24 cellular contexts compared by ENCODE assay signal in the genomic region with DNA sequence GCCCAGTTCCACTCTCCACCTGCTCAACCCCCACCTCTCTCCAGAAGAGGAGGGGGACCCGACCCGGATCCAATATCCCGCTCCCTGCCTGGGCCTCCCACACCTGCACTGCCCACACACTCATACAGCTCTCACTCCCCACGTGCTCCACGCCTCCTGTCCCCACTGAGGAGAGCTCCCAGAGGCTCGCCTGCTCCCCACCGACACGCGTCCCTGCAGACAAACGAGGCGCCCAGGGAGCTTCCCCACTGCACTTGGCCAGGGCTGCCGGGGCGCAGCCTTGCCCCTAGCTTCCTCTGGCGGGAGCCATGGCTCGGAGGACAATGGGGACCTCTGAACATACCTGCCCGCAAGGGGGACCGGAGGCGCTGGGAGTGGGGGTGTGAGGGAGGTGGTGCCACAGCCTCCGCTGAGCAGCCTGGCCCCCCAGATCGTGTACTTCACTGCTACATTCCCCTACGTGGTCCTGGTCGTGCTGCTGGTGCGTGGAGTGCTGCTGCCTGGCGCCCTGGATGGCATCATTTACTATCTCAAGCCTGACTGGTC. TPM values are rescaled to one million over a fixed set of nuclear protein-coding genes. Genes with fewer than 3 reads are reported as not detected.
"Had no signal": no experiment of that assay in that cellular context is flagged by ENCODE, and none has a peak within 500 bp of the region (broad histone marks: within the 10 kb centered on the region; RNA-seq: fewer than 3 reads in every experiment).

No MANE protein-coding gene starts in this region.

- H3K4me1 ChIP-seq: right atrium auricular region, testis had no signal

- H3K27me3 Mint-ChIP-seq: activated naive CD8-positive, alpha-beta T cell treated with anti-CD3 and anti-CD28 coated beads, Interleukin-2, amount 10 ng/mL, durations not matched to agents 7 days and 5 days; central memory CD8-positive, alpha-beta T cell; memory B cell had no signal

- H3K9me3 ChIP-seq: esophagus squamous epithelium, left ventricle myocardium inferior, mucosa of descending colon, right atrium auricular region, testis, upper lobe of left lung had no signal

- H3K36me3 ChIP-seq: brain microvascular endothelial cell, left ventricle myocardium inferior had no signal

- H3K4me3 ChIP-seq: esophagus squamous epithelium, left ventricle myocardium inferior, mucosa of descending colon, right atrium auricular region, testis, upper lobe of left lung had no signal

- H3K27me3 ChIP-seq: brain microvascular endothelial cell, esophagus squamous epithelium, right atrium auricular region, testis, upper lobe of left lung had no signal

- H3K27ac ChIP-seq: brain microvascular endothelial cell, esophagus squamous epithelium, testis, upper lobe of left lung had no signal

- H3K27ac Mint-ChIP-seq: activated B cell treated with CpG ODN at 0.5 μM for 24 hours; activated CD8-positive, alpha-beta T cell treated with anti-CD3 and anti-CD28 coated beads for 36 hours; activated naive CD8-positive, alpha-beta T cell treated with anti-CD3 and anti-CD28 coated beads, Interleukin-2, amount 10 ng/mL, durations not matched to agents 7 days and 5 days; memory B cell; naive thymus-derived CD4-positive, alpha-beta T cell had no signal

- H3K4me1 Mint-ChIP-seq: activated B cell treated with CpG ODN at 0.5 μM for 24 hours; activated naive CD8-positive, alpha-beta T cell treated with anti-CD3 and anti-CD28 coated beads, Interleukin-2, amount 10 ng/mL, durations not matched to agents 7 days and 5 days; central memory CD8-positive, alpha-beta T cell; memory B cell; stimulated activated naive CD8-positive, alpha-beta T cell treated with anti-CD3 and anti-CD28 coated beads, Interleukin-15, amount 100 ng/mL, for 72 hours had no signal

- H3K4me3 Mint-ChIP-seq: activated B cell treated with CpG ODN at 0.5 μM for 24 hours; activated CD8-positive, alpha-beta T cell treated with anti-CD3 and anti-CD28 coated beads for 36 hours; activated naive CD8-positive, alpha-beta T cell treated with anti-CD3 and anti-CD28 coated beads, Interleukin-2, amount 10 ng/mL, durations not matched to agents 7 days and 5 days; central memory CD8-positive, alpha-beta T cell; memory B cell; naive thymus-derived CD4-positive, alpha-beta T cell; stimulated activated naive CD8-positive, alpha-beta T cell treated with anti-CD3 and anti-CD28 coated beads, Interleukin-15, amount 100 ng/mL, for 72 hours had no signal

- H3K9me3 Mint-ChIP-seq: activated B cell treated with CpG ODN at 0.5 μM for 24 hours; activated CD8-positive, alpha-beta T cell treated with anti-CD3 and anti-CD28 coated beads for 36 hours; activated naive CD8-positive, alpha-beta T cell treated with anti-CD3 and anti-CD28 coated beads, Interleukin-2, amount 10 ng/mL, durations not matched to agents 7 days and 5 days; central memory CD8-positive, alpha-beta T cell; memory B cell; stimulated activated naive CD8-positive, alpha-beta T cell treated with anti-CD3 and anti-CD28 coated beads, Interleukin-15, amount 100 ng/mL, for 72 hours had no signal

- DNase-seq: activated B cell treated with CpG ODN at 0.5 μM for 24 hours; activated CD4-positive, alpha-beta T cell treated with anti-CD3 and anti-CD28 coated beads for 48 hours; activated CD8-positive, alpha-beta T cell treated with anti-CD3 and anti-CD28 coated beads for 36 hours; activated gamma-delta T cell treated with Interleukin-2 at 50 U/mL for 16 hours; activated naive CD8-positive, alpha-beta T cell treated with anti-CD3 and anti-CD28 coated beads, Interleukin-2, amount 10 ng/mL, durations not matched to agents 7 days and 5 days; activated T-cell treated with anti-CD3 and anti-CD28 coated beads, Interleukin-2, amount 50 U/mL, for 48 hours; anterior cingulate cortex; brain microvascular endothelial cell; effector CD8-positive, alpha-beta T cell; esophagus squamous epithelium; hippocampal formation; left ventricle myocardium inferior; naive thymus-derived CD4-positive, alpha-beta T cell; small intestine; stimulated activated naive CD8-positive, alpha-beta T cell treated with anti-CD3 and anti-CD28 coated beads, Interleukin-15, amount 100 ng/mL, for 72 hours; T-helper 2 cell; testis had no signal

RNA-seq across cellular contexts. Expression of a gene that starts 19.1 kb away (rescaled TPM):
- total RNA-seq: activated B cell treated with CpG ODN at 0.5 μM for 24 hours, endothelial cell of umbilical vein had no signal

RNA-seq across cellular contexts. Expression of a gene that starts 45.7 kb away (rescaled TPM):
- total RNA-seq: activated B cell treated with CpG ODN at 0.5 μM for 24 hours; activated naive CD8-positive, alpha-beta T cell treated with anti-CD3 and anti-CD28 coated beads, Interleukin-2, amount 10 ng/mL, durations not matched to agents 7 days and 5 days; endothelial cell of umbilical vein; fibroblast of villous mesenchyme; left ventricle myocardium inferior; mucosa of descending colon; naive thymus-derived CD4-positive, alpha-beta T cell; right atrium auricular region had no signal
